In the genomic region with DNA sequence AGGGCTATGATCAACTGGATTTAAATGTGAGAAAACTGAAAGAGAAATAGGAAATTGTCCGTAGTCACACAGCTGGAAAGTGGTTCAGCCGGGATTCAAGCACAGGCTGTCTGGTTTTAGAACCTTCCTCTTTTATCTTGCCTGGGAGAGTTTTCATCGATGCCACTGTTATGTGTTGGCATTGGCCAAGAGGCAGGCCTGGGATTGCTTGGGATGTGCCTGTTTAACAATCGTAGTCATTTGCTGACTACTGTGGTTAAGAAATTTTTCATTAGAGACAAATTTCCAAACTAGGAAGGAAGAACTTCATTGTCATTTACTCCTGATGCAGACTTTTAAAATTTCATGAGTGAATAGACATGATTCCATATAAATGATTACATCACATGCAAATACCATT, we compare ENCODE assay signal across 29 cellular contexts. TPM values are rescaled to one million over a fixed set of nuclear protein-coding genes. Genes with fewer than 3 reads are reported as not detected.
A peak's percentile ranks its signal among the peaks of the same experiment; 100 is the strongest.
DNase-seq lines count a peak whose midpoint lies in the region; FAIRE-seq and TF ChIP-seq lines count a peak whose summit lies in the region.
"Had no signal": no experiment of that assay in that cellular context is flagged by ENCODE, and none has a peak within 500 bp of the region (broad histone marks: within the 10 kb centered on the region; RNA-seq: fewer than 3 reads in every experiment).

No MANE protein-coding gene starts in this region.

- H3K79me2 ChIP-seq in SU-DHL-6 (ENCODE audit: insufficient read depth, low read length) (peaks cover 90% of the 10 kb centered on the region), keratinocyte (ENCODE audit: control insufficient read depth, insufficient read depth, low read length) (peaks cover 66% of the 10 kb centered on the region)

- H3K4me3 Mint-ChIP-seq in T-helper 2 cell treated with Interferon-gamma antibody and Interleukin-4, amounts not matched to agents 5 μg/mL and 100 μg/mL, for 36 hours, result no peak overlapping the region
- H3K4me3 Mint-ChIP-seq: activated CD4-positive, alpha-beta T cell treated with anti-CD3 and anti-CD28 coated beads, Interleukin-2, amount 10 ng/mL, durations not matched to agents 7 days and 5 days; activated naive CD8-positive, alpha-beta T cell treated with anti-CD3 and anti-CD28 coated beads, Interleukin-2, amount 10 ng/mL, durations not matched to agents 7 days and 5 days; CD8-positive, alpha-beta T cell had no signal

- H3K4me1 ChIP-seq in keratinocyte (ENCODE audit: control insufficient read depth, extremely low read depth, insufficient read depth, low read length), result peaks cover 74% of the 10 kb centered on the region
- H3K4me1 ChIP-seq: psoas muscle had no signal

- H3K4me3 ChIP-seq in SU-DHL-6 (ENCODE audit: insufficient read depth, low read length, poor library complexity, severe bottlenecking) (no peak overlapping the region), keratinocyte (ENCODE audit: control insufficient read depth in 2 of 3, extremely low read depth in 1 of 3, insufficient read depth in 2 of 3, low read depth in 1 of 3, low read length in 3 of 3) (no peak overlapping the region)
- H3K4me3 ChIP-seq: cardiac muscle cell, psoas muscle, sigmoid colon had no signal

- no peaks in the 10 kb centered on the region for H3K9me3 Mint-ChIP-seq in T-helper 2 cell treated with Interferon-gamma antibody and Interleukin-4, amounts not matched to agents 5 μg/mL and 100 μg/mL, for 36 hours
- H3K9me3 Mint-ChIP-seq: activated CD4-positive, alpha-beta T cell treated with anti-CD3 and anti-CD28 coated beads, Interleukin-2, amount 10 ng/mL, durations not matched to agents 7 days and 5 days; activated naive CD8-positive, alpha-beta T cell treated with anti-CD3 and anti-CD28 coated beads, Interleukin-2, amount 10 ng/mL, durations not matched to agents 7 days and 5 days; CD8-positive, alpha-beta T cell had no signal

- H2AFZ ChIP-seq in SU-DHL-6 (ENCODE audit: low read depth, low read length, severe bottlenecking), result no peak overlapping the region
- peak overlapping the region; percentile 19 for H2AFZ ChIP-seq in keratinocyte (ENCODE audit: control insufficient read depth, low read length)

- peaks cover 73% of the 10 kb centered on the region for H3K4me1 Mint-ChIP-seq in T-helper 2 cell treated with Interferon-gamma antibody and Interleukin-4, amounts not matched to agents 5 μg/mL and 100 μg/mL, for 36 hours (ENCODE audit: low read depth)

- H3K36me3 Mint-ChIP-seq in T-helper 2 cell treated with Interferon-gamma antibody and Interleukin-4, amounts not matched to agents 5 μg/mL and 100 μg/mL, for 36 hours (ENCODE audit: low read depth), result peaks cover 42% of the 10 kb centered on the region

- no peak overlapping the region for H3K27ac ChIP-seq in SU-DHL-6 (ENCODE audit: low read depth, low read length)
- H3K27ac ChIP-seq in keratinocyte (ENCODE audit: control insufficient read depth, insufficient read depth, low read length), result peak overlapping the region; percentile 17
- H3K27ac ChIP-seq: cardiac muscle cell, psoas muscle, sigmoid colon had no signal

- H3K9me2 ChIP-seq in SU-DHL-6 (replicated peaks; ENCODE audit: insufficient read depth, low read length), result no peaks in the 10 kb centered on the region

- FAIRE-seq in keratinocyte (lab: Jason Lieb, UNC), result no peak
- FAIRE-seq: astrocyte, colon, HTR-8/SVneo, islet of Langerhans had no signal

- H3F3A ChIP-seq in SU-DHL-6 (ENCODE audit: insufficient read depth), result peaks cover 48% of the 10 kb centered on the region

- peaks cover 4% of the 10 kb centered on the region; the same call in 1 of the 2 replicates for H3K36me3 ChIP-seq in SU-DHL-6 (ENCODE audit: low read length)
- no peaks in the 10 kb centered on the region for H3K36me3 ChIP-seq in keratinocyte (ENCODE audit: control insufficient read depth in 2 of 2, extremely low read depth in 1 of 2, insufficient read depth in 2 of 2, low read length in 2 of 2)
- H3K36me3 ChIP-seq: cardiac muscle cell, left lung, sigmoid colon had no signal

- no peak for TF ChIP-seq CTCF in SU-DHL-6 (IDR thresholded peaks at IDR 0.05; ENCODE audit: insufficient read depth, low read length, poor library complexity, severe bottlenecking)
- no peak for TF ChIP-seq CTCF in keratinocyte (optimal IDR thresholded peaks at IDR 0.05 in 1 of 3, IDR thresholded peaks at IDR 0.05 in 1 of 3, conservative IDR thresholded peaks at IDR 0.05 in 1 of 3; ENCODE audit: extremely low read depth in 1 of 3, insufficient read depth in 2 of 3, low read length in 3 of 3)

- no peak for DNase-seq in T-helper 2 cell treated with Interferon-gamma antibody and Interleukin-4, amounts not matched to agents 5 μg/mL and 100 μg/mL, for 36 hours (ENCODE audit: low spot score)
- DNase-seq in T-helper 2 cell (no peak), keratinocyte (ENCODE audit: low read depth, low spot score) (no peak), medulla oblongata (ENCODE audit: extremely low spot score) (no peak), mucosa of gallbladder (ENCODE audit: low spot score) (no peak), activated gamma-delta T cell (lab: John Stamatoyannopoulos, UW) (no peak)
- no peak for DNase-seq in effector CD8-positive, alpha-beta T cell (lab: John Stamatoyannopoulos, UW)
- DNase-seq: 8988T; activated CD4-positive, alpha-beta T cell treated with anti-CD3 and anti-CD28 coated beads, Interleukin-2, amount 10 ng/mL, durations not matched to agents 7 days and 5 days; activated effector memory CD4-positive, alpha-beta T cell treated with anti-CD3 and anti-CD28 coated beads, Interleukin-2, amount 50 U/mL, for 16 hours; activated naive CD8-positive, alpha-beta T cell treated with anti-CD3 and anti-CD28 coated beads, Interleukin-2, amount 10 ng/mL, durations not matched to agents 7 days and 5 days; CD8-positive, alpha-beta T cell; glutamatergic neuron; left lung; NCI-H1105; NCI-H187; NCI-H82; occipital lobe; psoas muscle; RPMI8226; sigmoid colon; stimulated activated CD4-positive, alpha-beta T cell treated with anti-CD3 and anti-CD28 coated beads, Interleukin-4, amount 100 ng/mL, for 4 hours; substantia nigra had no signal

- H3K4me2 ChIP-seq in SU-DHL-6 (ENCODE audit: low read depth, low read length, poor library complexity, severe bottlenecking) (peak overlapping the region; percentile 32), keratinocyte (ENCODE audit: control insufficient read depth, extremely low read depth, insufficient read depth, low read depth, low read length) (peak overlapping the region; percentile 45)

- no peaks in the 10 kb centered on the region for H3K9me3 ChIP-seq in SU-DHL-6 (ENCODE audit: insufficient read depth, low read length)
- H3K9me3 ChIP-seq in keratinocyte (ENCODE audit: control insufficient read depth, low read depth, low read length), result no peaks in the 10 kb centered on the region
- H3K9me3 ChIP-seq: left lung, psoas muscle, sigmoid colon had no signal

- no peaks in the 10 kb centered on the region for H3K9me1 ChIP-seq in keratinocyte (ENCODE audit: control insufficient read depth, extremely low read depth, insufficient read depth, low read length)

- H4K20me1 ChIP-seq in SU-DHL-6 (ENCODE audit: low read depth, low read length) (peaks cover 6% of the 10 kb centered on the region; the same call in 1 of the 2 replicates), keratinocyte (ENCODE audit: control insufficient read depth, extremely low read depth, insufficient read depth, low read length) (no peaks in the 10 kb centered on the region)

- no peaks in the 10 kb centered on the region for H3K27me3 ChIP-seq in SU-DHL-6 (ENCODE audit: low read length)
- no peaks in the 10 kb centered on the region for H3K27me3 ChIP-seq in keratinocyte (ENCODE audit: control insufficient read depth, extremely low read depth, insufficient read depth, low read length)

- H3K9ac ChIP-seq in SU-DHL-6 (ENCODE audit: low read length), result no peak overlapping the region
- no peak overlapping the region for H3K9ac ChIP-seq in keratinocyte (ENCODE audit: control insufficient read depth, extremely low read depth, insufficient read depth, low read length)

- H3K27ac Mint-ChIP-seq in T-helper 2 cell treated with Interferon-gamma antibody and Interleukin-4, amounts not matched to agents 5 μg/mL and 100 μg/mL, for 36 hours, result peak overlapping the region; percentile 12
- H3K27ac Mint-ChIP-seq: activated CD4-positive, alpha-beta T cell treated with anti-CD3 and anti-CD28 coated beads, Interleukin-2, amount 10 ng/mL, durations not matched to agents 7 days and 5 days; activated naive CD8-positive, alpha-beta T cell treated with anti-CD3 and anti-CD28 coated beads, Interleukin-2, amount 10 ng/mL, durations not matched to agents 7 days and 5 days; CD8-positive, alpha-beta T cell had no signal

- dilution Hi-C loops in keratinocyte (cut with MboI; ENCODE audit: extremely low pct_ligation_motif_present, low sequenced_read_pairs), result no loop called here

- H3K27me3 Mint-ChIP-seq in T-helper 2 cell treated with Interferon-gamma antibody and Interleukin-4, amounts not matched to agents 5 μg/mL and 100 μg/mL, for 36 hours (ENCODE audit: low read depth), result no peaks in the 10 kb centered on the region
- H3K27me3 Mint-ChIP-seq: activated CD4-positive, alpha-beta T cell treated with anti-CD3 and anti-CD28 coated beads, Interleukin-2, amount 10 ng/mL, durations not matched to agents 7 days and 5 days; activated naive CD8-positive, alpha-beta T cell treated with anti-CD3 and anti-CD28 coated beads, Interleukin-2, amount 10 ng/mL, durations not matched to agents 7 days and 5 days had no signal

RNA-seq across cellular contexts. Expression of gene MCTP2, which starts 4.3 kb away (rescaled TPM):
- 21.2 to 22.4 TPM (median 22.0 TPM) in 3 replicates for polyA plus RNA-seq in keratinocyte
- 6.9 TPM for polyA plus RNA-seq in keratinocyte (2011; ENCODE audit: low read depth)
- 12.4 and 15.5 TPM in 2 replicates for polyA plus RNA-seq in keratinocyte (2011; cell fraction: cytosol; rRNA removed)
- polyA plus RNA-seq in keratinocyte (2011; cell fraction: nucleus; rRNA removed), result 46.6 and 49.7 TPM in 2 replicates
- 6.9 and 8.9 TPM in 2 replicates for polyA plus RNA-seq in keratinocyte (2012; ENCODE audit: low replicate concordance)
- polyA minus RNA-seq in keratinocyte, result 27.5 to 59.2 TPM (median 50.0 TPM) in 3 replicates
- 22.1 TPM for polyA minus RNA-seq in keratinocyte (2011; cell fraction: cytosol; rRNA and poly(A)+ RNA removed)
- 39.6 and 63.1 TPM in 2 replicates for polyA minus RNA-seq in keratinocyte (2011; cell fraction: nucleus; rRNA and poly(A)+ RNA removed)
- 31.7 TPM for total RNA-seq in mucosa of gallbladder
